8 cellular contexts compared by ENCODE assay signal in the genomic region with DNA sequence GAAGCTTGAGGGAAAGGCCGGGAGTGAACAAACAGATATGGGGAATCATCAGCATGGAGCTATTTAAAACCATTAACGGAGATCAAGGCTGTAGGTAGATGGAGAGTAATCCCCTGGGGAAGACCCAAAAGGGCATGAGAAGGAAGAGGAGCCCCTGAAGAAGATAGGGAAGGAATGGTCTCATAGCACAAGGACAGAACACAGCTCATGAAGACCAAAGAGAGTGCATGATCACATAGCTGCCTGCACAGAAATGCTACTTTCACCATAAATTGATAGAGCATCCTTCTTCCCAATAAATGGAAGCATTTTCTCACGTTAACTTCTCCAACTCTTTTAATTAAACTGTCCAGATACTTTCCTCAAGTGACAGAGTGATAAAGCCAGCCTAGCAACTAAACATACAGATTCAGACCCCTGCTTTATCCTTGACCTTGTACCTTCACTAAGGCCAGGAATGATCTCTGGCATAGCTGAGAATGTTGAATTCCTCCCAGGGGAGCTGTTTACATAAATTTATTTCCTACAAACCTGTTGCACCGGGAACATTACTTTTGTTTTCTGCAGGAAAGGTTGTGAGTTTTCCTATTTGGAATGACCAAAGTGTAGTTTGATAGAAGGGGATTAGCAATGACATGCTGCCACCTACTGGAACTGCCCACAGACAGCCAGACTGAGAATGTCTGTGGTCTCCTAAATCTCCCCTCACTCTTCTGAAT.
DNase-seq lines count a peak whose midpoint lies in the region; ATAC-seq, FAIRE-seq and TF ChIP-seq lines count a peak whose summit lies in the region.

No MANE protein-coding gene starts in this region.

- H2AFZ ChIP-seq in OCI-LY1 (ENCODE audit: low read length) (no peak overlapping the region), osteoblast (ENCODE audit: low read length) (no peak overlapping the region)

- H3K27me3 ChIP-seq in OCI-LY1 (ENCODE audit: insufficient read depth, low read length) (no peaks in the 10 kb centered on the region), esophagus muscularis mucosa (no peaks in the 10 kb centered on the region), osteoblast (ENCODE audit: insufficient read depth, low read length) (no peaks in the 10 kb centered on the region)

- H3K9me3 ChIP-seq in OCI-LY1 (ENCODE audit: low read length) (no peaks in the 10 kb centered on the region), esophagus muscularis mucosa (no peaks in the 10 kb centered on the region), osteoblast (ENCODE audit: low read depth, low read length) (no peaks in the 10 kb centered on the region)

- H3K9me2 ChIP-seq in OCI-LY1 (ENCODE audit: low read depth, low read length): no peaks in the 10 kb centered on the region

- H3K79me2 ChIP-seq in OCI-LY1 (ENCODE audit: insufficient read depth, low read length) (no peaks in the 10 kb centered on the region), osteoblast (ENCODE audit: insufficient read depth, low read length) (no peaks in the 10 kb centered on the region)

- TF ChIP-seq CTCF in OCI-LY1 (IDR thresholded peaks at IDR 0.05; ENCODE audit: low read length): peak; percentile 99
- TF ChIP-seq CTCF in esophagus muscularis mucosa (IDR thresholded peaks at IDR 0.05): peak; percentile 48 to 56 (median 49)
- peak; percentile 68 for TF ChIP-seq CTCF in osteoblast (IDR thresholded peaks at IDR 0.05; ENCODE audit: extremely low read depth, low read depth, low read length)

- ATAC-seq in HG03565 (IDR thresholded peaks at IDR 0.05; ENCODE audit: unreplicated experiment) (no peak), HG03432 (IDR thresholded peaks at IDR 0.05; ENCODE audit: unreplicated experiment) (no peak)

- intact Hi-C loops in esophagus muscularis mucosa (cut with DNase I): no loop called here

- no peak for TF ChIP-seq POLR2A in H54 (IDR thresholded peaks at IDR 0.05; ENCODE audit: low read depth, low read length)
- TF ChIP-seq POLR2A in esophagus muscularis mucosa (IDR thresholded peaks at IDR 0.05; ENCODE audit: low read depth): no peak

- FAIRE-seq in H54 (lab: Jason Lieb, UNC): peak; percentile 83

- WGBS in esophagus muscularis mucosa: 55% methylated on average over 4 of the region's 4 CpGs

- no peak overlapping the region for H3K9ac ChIP-seq in OCI-LY1 (ENCODE audit: low read length)

- H4K20me1 ChIP-seq in OCI-LY1 (ENCODE audit: insufficient read depth, low read length) (no peaks in the 10 kb centered on the region), osteoblast (ENCODE audit: insufficient read depth, low read length) (no peaks in the 10 kb centered on the region)

- DNase-seq in AG08396 (ENCODE audit: low spot score) (peak; percentile 27), H54 (ENCODE audit: insufficient read length, low spot score) (peak; percentile 7), esophagus muscularis mucosa (ENCODE audit: extremely low spot score) (no peak), osteoblast (ENCODE audit: insufficient read length, low spot score, missing footprints) (no peak), epidermal melanocyte (ENCODE audit: insufficient read length, low spot score) (no peak)

- H3F3A ChIP-seq in OCI-LY1 (ENCODE audit: insufficient read depth, low read length): no peaks in the 10 kb centered on the region

- no peak for TF ChIP-seq EP300 in esophagus muscularis mucosa (IDR thresholded peaks at IDR 0.05)

- H3K36me3 ChIP-seq in OCI-LY1 (ENCODE audit: insufficient read depth, low read length) (no peaks in the 10 kb centered on the region), esophagus muscularis mucosa (peaks cover 0 to 3% (median 0%) of the 10 kb centered on the region in 4 donors), osteoblast (ENCODE audit: insufficient read depth, low read length) (no peaks in the 10 kb centered on the region)

- H3K27ac ChIP-seq in OCI-LY1 (ENCODE audit: low read depth, low read length, poor library complexity, severe bottlenecking): no peak overlapping the region
- H3K27ac ChIP-seq in esophagus muscularis mucosa (replicated peaks in 1 of 4): no peak overlapping the region
- no peak overlapping the region for H3K27ac ChIP-seq in osteoblast (ENCODE audit: low read depth, low read length)

- no peak overlapping the region for H3K4me3 ChIP-seq in OCI-LY1 (ENCODE audit: low read depth, low read length, poor library complexity, severe bottlenecking)
- H3K4me3 ChIP-seq in esophagus muscularis mucosa: no peak overlapping the region
- no peak overlapping the region for H3K4me3 ChIP-seq in osteoblast (ENCODE audit: insufficient read depth, low read length)

- peaks cover 6% of the 10 kb centered on the region for H3K4me1 ChIP-seq in OCI-LY1 (ENCODE audit: insufficient read depth, low read length, severe bottlenecking)
- H3K4me1 ChIP-seq in esophagus muscularis mucosa: peaks cover 0 to 6% (median 0%) of the 10 kb centered on the region in 4 donors
- H3K4me1 ChIP-seq in osteoblast (ENCODE audit: insufficient read depth, low read length): no peaks in the 10 kb centered on the region

- H3K4me2 ChIP-seq in OCI-LY1 (ENCODE audit: low read length): no peak overlapping the region
- H3K4me2 ChIP-seq in osteoblast (ENCODE audit: insufficient read depth, low read length): no peak overlapping the region

Comparison
In these comparisons a context has a peak if more than half of its experiments do, and no peak if none do; other contexts are left out.
1. DNase-seq: peak in AG08396 (single experiment) and H54 (single experiment); none in esophagus muscularis mucosa (single experiment), osteoblast (single experiment) and epidermal melanocyte (single experiment).
2. CTCF ChIP-seq: peak in every context shown above with its lines; median percentile 99 in OCI-LY1; 68 in osteoblast; 49 in esophagus muscularis mucosa.